ENCODE assay signal across 2 cellular contexts in genomic region chr16:85474808-85475207, GRCh38.
TF ChIP-seq lines count a peak whose summit lies in the region.

No MANE protein-coding gene starts in this region.

TF ChIP-seq in SK-N-SH, 30 proteins besides CTCF, POLR2A, EP300 and RAD21 (continued from another document):
- TF ChIP-seq GATA2 (CRISPR knock-in tag; IDR thresholded peaks at IDR 0.05): peak; percentile 10; the same call in 1 of the 2 replicates

TF ChIP-seq in K562, 482 proteins besides CTCF, POLR2A, EP300 and RAD21 (continued from another document and continues in another):
- TF ChIP-seq ILF3 (IDR thresholded peaks at IDR 0.05; ENCODE audit: borderline replicate concordance) (no peak), ZBTB7A (IDR thresholded peaks at IDR 0.05; ENCODE audit: borderline replicate concordance, control insufficient read depth, low read depth, low read length) (peak; percentile 61; the same call in 1 of the 2 replicates), MIER1 (IDR thresholded peaks at IDR 0.05; ENCODE audit: low read depth) (no peak), MEIS2 (IDR thresholded peaks at IDR 0.05; ENCODE audit: partially characterized antibody) (peak; percentile 90), POLR3A (IDR thresholded peaks at IDR 0.05; ENCODE audit: borderline replicate concordance, extremely low read depth, insufficient read depth, insufficient read length) (no peak), NONO (IDR thresholded peaks at IDR 0.05; ENCODE audit: low read depth in 2 of 2, low read length in 1 of 2) (no peak), ZNF57 (CRISPR knock-in tag; IDR thresholded peaks at IDR 0.05) (no peak), SMARCC2 (IDR thresholded peaks at IDR 0.05; ENCODE audit: low read depth) (0 out of 2 replicates have a peak, but pooled peaks have one; percentile 23), THAP7 (CRISPR knock-in tag; IDR thresholded peaks at IDR 0.05) (no peak), TEAD4 (IDR thresholded peaks at IDR 0.05; ENCODE audit: low read length) (peak; percentile 81), TEAD4 (CRISPR knock-in tag; IDR thresholded peaks at IDR 0.05; ENCODE audit: borderline replicate concordance) (no peak), ARHGAP35 (IDR thresholded peaks at IDR 0.05; ENCODE audit: partially characterized antibody) (no peak), ZNF384 (IDR thresholded peaks at IDR 0.05; ENCODE audit: low read depth, low read length) (no peak), TCF7 (IDR thresholded peaks at IDR 0.05; ENCODE audit: borderline replicate concordance) (no peak), CBX1 (IDR thresholded peaks at IDR 0.05; ENCODE audit: low read depth) (no peak), TRIM24 (IDR thresholded peaks at IDR 0.05) (peak in 1 of 2 experiments; percentile 36; a peak in 1 of 4 replicates), RCOR1 (IDR thresholded peaks at IDR 0.05; ENCODE audit: borderline replicate concordance in 1 of 2, low read depth in 2 of 2, low read length in 2 of 2) (0 out of 4 replicates have a peak, but pooled peaks of 1 of the 2 experiments have one; percentile 28), PBX2 (CRISPR knock-in tag; IDR thresholded peaks at IDR 0.05; ENCODE audit: low read depth) (no peak), PBX2 (tag; conservative IDR thresholded peaks at IDR 0.05; ENCODE audit: low read depth) (peak; percentile 82), ZNF3 (CRISPR knock-in tag; IDR thresholded peaks at IDR 0.05) (no peak), ZNF277 (CRISPR knock-in tag; IDR thresholded peaks at IDR 0.05; ENCODE audit: borderline replicate concordance) (no peak), ETV6 (IDR thresholded peaks at IDR 0.05; ENCODE audit: borderline replicate concordance in 1 of 2, low read depth in 2 of 2, low read length in 1 of 2) (no peak), ETV6 (CRISPR knock-in tag; IDR thresholded peaks at IDR 0.05; ENCODE audit: borderline replicate concordance) (no peak), POLR2AphosphoS2 (IDR thresholded peaks at IDR 0.05; ENCODE audit: low read length) (no peak), ZNF263 (CRISPR knock-in tag; IDR thresholded peaks at IDR 0.05; ENCODE audit: borderline replicate concordance) (no peak), E4F1 (CRISPR knock-in tag; IDR thresholded peaks at IDR 0.05; ENCODE audit: borderline replicate concordance) (no peak), HCFC1 (IDR thresholded peaks at IDR 0.05; ENCODE audit: low read depth, low read length) (no peak), PHF20 (IDR thresholded peaks at IDR 0.05; ENCODE audit: partially characterized antibody) (no peak), ASH1L (IDR thresholded peaks at IDR 0.05; ENCODE audit: borderline replicate concordance, low read depth, partially characterized antibody) (no peak), NCOA4 (IDR thresholded peaks at IDR 0.05; ENCODE audit: partially characterized antibody) (no peak), ELK1 (CRISPR knock-in tag; IDR thresholded peaks at IDR 0.05) (no peak), ZKSCAN8 (CRISPR knock-in tag; IDR thresholded peaks at IDR 0.05) (no peak), REST (CRISPR knock-in tag; IDR thresholded peaks at IDR 0.05; ENCODE audit: low read depth) (no peak), HNRNPL (IDR thresholded peaks at IDR 0.05; ENCODE audit: low read depth, low read length) (no peak), SMAD4 (CRISPR knock-in tag; conservative IDR thresholded peaks at IDR 0.05) (peak; percentile 87), KAT8 (IDR thresholded peaks at IDR 0.05; ENCODE audit: low read depth) (no peak), PML (IDR thresholded peaks at IDR 0.05; ENCODE audit: low read length) (no peak; the same call in 1 of the 2 replicates), NFYB (IDR thresholded peaks at IDR 0.05; ENCODE audit: extremely low read depth, insufficient read length) (no peak), MTA3 (IDR thresholded peaks at IDR 0.05; ENCODE audit: borderline replicate concordance) (no peak), MAFK (IDR thresholded peaks at IDR 0.05; ENCODE audit: low read length) (no peak), CBX5 (IDR thresholded peaks at IDR 0.05; ENCODE audit: borderline replicate concordance, low read depth) (no peak), TGIF2 (CRISPR knock-in tag; IDR thresholded peaks at IDR 0.05) (no peak), RBM34 (IDR thresholded peaks at IDR 0.05; ENCODE audit: borderline replicate concordance, insufficient read depth, low read length) (no peak), TCF15 (CRISPR knock-in tag; IDR thresholded peaks at IDR 0.05) (no peak), POLR2AphosphoS5 (IDR thresholded peaks at IDR 0.05; ENCODE audit: control insufficient read depth, insufficient read depth, low read depth, low read length) (peak; percentile 70; the same call in 1 of the 2 replicates)
- TF ChIP-seq, protein P1, sequence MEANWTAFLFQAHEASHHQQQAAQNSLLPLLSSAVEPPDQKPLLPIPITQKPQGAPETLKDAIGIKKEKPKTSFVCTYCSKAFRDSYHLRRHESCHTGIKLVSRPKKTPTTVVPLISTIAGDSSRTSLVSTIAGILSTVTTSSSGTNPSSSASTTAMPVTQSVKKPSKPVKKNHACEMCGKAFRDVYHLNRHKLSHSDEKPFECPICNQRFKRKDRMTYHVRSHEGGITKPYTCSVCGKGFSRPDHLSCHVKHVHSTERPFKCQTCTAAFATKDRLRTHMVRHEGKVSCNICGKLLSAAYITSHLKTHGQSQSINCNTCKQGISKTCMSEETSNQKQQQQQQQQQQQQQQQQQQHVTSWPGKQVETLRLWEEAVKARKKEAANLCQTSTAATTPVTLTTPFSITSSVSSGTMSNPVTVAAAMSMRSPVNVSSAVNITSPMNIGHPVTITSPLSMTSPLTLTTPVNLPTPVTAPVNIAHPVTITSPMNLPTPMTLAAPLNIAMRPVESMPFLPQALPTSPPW (CRISPR knock-in tag; IDR thresholded peaks at IDR 0.05): peak; percentile 32; the same call in 1 of the 2 replicates
- TF ChIP-seq, protein P2, sequence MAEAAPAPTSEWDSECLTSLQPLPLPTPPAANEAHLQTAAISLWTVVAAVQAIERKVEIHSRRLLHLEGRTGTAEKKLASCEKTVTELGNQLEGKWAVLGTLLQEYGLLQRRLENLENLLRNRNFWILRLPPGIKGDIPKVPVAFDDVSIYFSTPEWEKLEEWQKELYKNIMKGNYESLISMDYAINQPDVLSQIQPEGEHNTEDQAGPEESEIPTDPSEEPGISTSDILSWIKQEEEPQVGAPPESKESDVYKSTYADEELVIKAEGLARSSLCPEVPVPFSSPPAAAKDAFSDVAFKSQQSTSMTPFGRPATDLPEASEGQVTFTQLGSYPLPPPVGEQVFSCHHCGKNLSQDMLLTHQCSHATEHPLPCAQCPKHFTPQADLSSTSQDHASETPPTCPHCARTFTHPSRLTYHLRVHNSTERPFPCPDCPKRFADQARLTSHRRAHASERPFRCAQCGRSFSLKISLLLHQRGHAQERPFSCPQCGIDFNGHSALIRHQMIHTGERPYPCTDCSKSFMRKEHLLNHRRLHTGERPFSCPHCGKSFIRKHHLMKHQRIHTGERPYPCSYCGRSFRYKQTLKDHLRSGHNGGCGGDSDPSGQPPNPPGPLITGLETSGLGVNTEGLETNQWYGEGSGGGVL (CRISPR knock-in tag; IDR thresholded peaks at IDR 0.05): no peak
- TF ChIP-seq, protein P3, sequence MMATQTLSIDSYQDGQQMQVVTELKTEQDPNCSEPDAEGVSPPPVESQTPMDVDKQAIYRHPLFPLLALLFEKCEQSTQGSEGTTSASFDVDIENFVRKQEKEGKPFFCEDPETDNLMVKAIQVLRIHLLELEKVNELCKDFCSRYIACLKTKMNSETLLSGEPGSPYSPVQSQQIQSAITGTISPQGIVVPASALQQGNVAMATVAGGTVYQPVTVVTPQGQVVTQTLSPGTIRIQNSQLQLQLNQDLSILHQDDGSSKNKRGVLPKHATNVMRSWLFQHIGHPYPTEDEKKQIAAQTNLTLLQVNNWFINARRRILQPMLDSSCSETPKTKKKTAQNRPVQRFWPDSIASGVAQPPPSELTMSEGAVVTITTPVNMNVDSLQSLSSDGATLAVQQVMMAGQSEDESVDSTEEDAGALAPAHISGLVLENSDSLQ (IDR thresholded peaks at IDR 0.05): peak; percentile 34; the same call in 1 of the 2 replicates
